ENCODE assay signal across 6 cellular contexts in genomic region chr2:166434491-166434890, GRCh38. TPM values are rescaled to one million over a fixed set of nuclear protein-coding genes. Genes with fewer than 3 reads are reported as not detected.
"Had no signal": no experiment of that assay in that cellular context is flagged by ENCODE, and none has a peak within 500 bp of the region (broad histone marks: within the 10 kb centered on the region; RNA-seq: fewer than 3 reads in every experiment).

No MANE protein-coding gene starts in this region.

- ATAC-seq: GM23338 had no signal

- DNase-seq: H9, HCEC 1CT, KBM-7 had no signal

- H3K4me2 ChIP-seq: GM23338 had no signal

- H3K4me3 ChIP-seq: GM23338 had no signal

RNA-seq across cellular contexts. Expression of gene SCN9A, which starts 58.7 kb away (rescaled TPM):
- polyA plus RNA-seq: IgD-negative memory B cell had no signal

RNA-seq across cellular contexts. Expression of gene SCN7A, which starts 59.6 kb away (rescaled TPM):
- total RNA-seq: HT-29 had no signal
- polyA plus RNA-seq: IgD-negative memory B cell had no signal
